1 cellular context compared by ENCODE assay signal in genomic region chr18:35605686-35606417, GRCh38.
TF ChIP-seq lines count a peak whose summit lies in the region.

No MANE protein-coding gene starts in this region.

TF ChIP-seq in SK-N-SH, 30 proteins besides CTCF, POLR2A, EP300 and RAD21 (continued from another document):
- TF ChIP-seq, protein P1, sequence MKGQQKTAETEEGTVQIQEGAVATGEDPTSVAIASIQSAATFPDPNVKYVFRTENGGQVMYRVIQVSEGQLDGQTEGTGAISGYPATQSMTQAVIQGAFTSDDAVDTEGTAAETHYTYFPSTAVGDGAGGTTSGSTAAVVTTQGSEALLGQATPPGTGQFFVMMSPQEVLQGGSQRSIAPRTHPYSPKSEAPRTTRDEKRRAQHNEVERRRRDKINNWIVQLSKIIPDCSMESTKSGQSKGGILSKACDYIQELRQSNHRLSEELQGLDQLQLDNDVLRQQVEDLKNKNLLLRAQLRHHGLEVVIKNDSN (IDR thresholded peaks at IDR 0.05; ENCODE audit: borderline replicate concordance, low read depth): peak; percentile 48; the same call in 1 of the 2 replicates
- TF ChIP-seq, protein P2, sequence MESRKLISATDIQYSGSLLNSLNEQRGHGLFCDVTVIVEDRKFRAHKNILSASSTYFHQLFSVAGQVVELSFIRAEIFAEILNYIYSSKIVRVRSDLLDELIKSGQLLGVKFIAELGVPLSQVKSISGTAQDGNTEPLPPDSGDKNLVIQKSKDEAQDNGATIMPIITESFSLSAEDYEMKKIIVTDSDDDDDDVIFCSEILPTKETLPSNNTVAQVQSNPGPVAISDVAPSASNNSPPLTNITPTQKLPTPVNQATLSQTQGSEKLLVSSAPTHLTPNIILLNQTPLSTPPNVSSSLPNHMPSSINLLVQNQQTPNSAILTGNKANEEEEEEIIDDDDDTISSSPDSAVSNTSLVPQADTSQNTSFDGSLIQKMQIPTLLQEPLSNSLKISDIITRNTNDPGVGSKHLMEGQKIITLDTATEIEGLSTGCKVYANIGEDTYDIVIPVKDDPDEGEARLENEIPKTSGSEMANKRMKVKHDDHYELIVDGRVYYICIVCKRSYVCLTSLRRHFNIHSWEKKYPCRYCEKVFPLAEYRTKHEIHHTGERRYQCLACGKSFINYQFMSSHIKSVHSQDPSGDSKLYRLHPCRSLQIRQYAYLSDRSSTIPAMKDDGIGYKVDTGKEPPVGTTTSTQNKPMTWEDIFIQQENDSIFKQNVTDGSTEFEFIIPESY (IDR thresholded peaks at IDR 0.05; ENCODE audit: borderline replicate concordance, low read depth): no peak
- no peak for TF ChIP-seq FOXM1 (IDR thresholded peaks at IDR 0.05; ENCODE audit: low read depth)
- TF ChIP-seq SMC3 (IDR thresholded peaks at IDR 0.05; ENCODE audit: low read depth, low read length): no peak
TF ChIP-seq in SK-N-SH: peak in this region for 1.
